Comparison of ENCODE assay signal across 19 cellular contexts in genomic region chr19:13492128-13492527, GRCh38. TPM values are rescaled to one million over a fixed set of nuclear protein-coding genes. Genes with fewer than 3 reads are reported as not detected.
DNase-seq lines count a peak whose midpoint lies in the region; ATAC-seq, FAIRE-seq and TF ChIP-seq lines count a peak whose summit lies in the region.
"Had no signal": no experiment of that assay in that cellular context is flagged by ENCODE, and none has a peak within 500 bp of the region (broad histone marks: within the 10 kb centered on the region; RNA-seq: fewer than 3 reads in every experiment).

No MANE protein-coding gene starts in this region.

- POLR2A ChIA-PET in H1 (lab: Charles Lee; ENCODE audit: partially characterized antibody) = interaction anchor here (1.8 kb wide), 1 partner anchor 14 kb away, joined by 4 read pairs; the partner anchor contains the start of gene CACNA1A
- POLR2A ChIA-PET in activated CD4-positive, alpha-beta T cell treated with anti-CD3 and anti-CD28 coated beads, Interleukin-2, amount 10 ng/mL, durations not matched to agents 7 days and 5 days (lab: Charles Lee) = no interaction called here

- TF ChIP-seq RAD21 in H1 (IDR thresholded peaks at IDR 0.05 in 1 of 2, conservative IDR thresholded peaks at IDR 0.05 in 1 of 2; ENCODE audit: low read depth in 2 of 2, low read length in 2 of 2) = no peak

- H3K4me2 ChIP-seq in H1 (ENCODE audit: insufficient read depth in 1 of 2, low read depth in 2 of 2, low read length in 2 of 2) (no peak overlapping the region), osteoblast (ENCODE audit: insufficient read depth, low read length) (peak overlapping the region; percentile 14)

- peaks cover 0 to 9% (median 0%) of the 10 kb centered on the region in 4 experiments; a peak in 1 of 7 replicates for H3K4me1 ChIP-seq in H1 (replicated peaks in 1 of 4; ENCODE audit: control insufficient read depth in 3 of 4, insufficient read depth in 4 of 4, low read length in 3 of 4)
- H3K4me1 ChIP-seq in osteoblast (ENCODE audit: insufficient read depth, low read length) = peaks cover 17% of the 10 kb centered on the region
- H3K4me1 ChIP-seq: gastroesophageal sphincter, testis had no signal

- no peak overlapping the region for H3K27ac Mint-ChIP-seq in activated CD4-positive, alpha-beta T cell treated with anti-CD3 and anti-CD28 coated beads, Interleukin-2, amount 10 ng/mL, durations not matched to agents 7 days and 5 days
- H3K27ac Mint-ChIP-seq: CD4-positive, CD25-positive, alpha-beta regulatory T cell; nephron progenitor cell; T-helper 1 cell treated with Interleukin-12 subunit alpha and Interleukin-12 subunit beta and Interleukin-4 antibody, amounts not matched to agents 30 μg/mL and 1 μg/mL, for 36 hours had no signal

- H3K27ac ChIP-seq in H1 (ENCODE audit: low read depth, low read length) = no peak overlapping the region
- H3K27ac ChIP-seq in osteoblast (ENCODE audit: low read depth, low read length) = peak overlapping the region; percentile 45
- H3K27ac ChIP-seq: gastroesophageal sphincter, testis had no signal

- peak; percentile 83 for DNase-seq in EL
- DNase-seq in M059J (ENCODE audit: low read depth) = peak; percentile 54
- DNase-seq in H1 (ENCODE audit: low read depth in 1 of 2, low spot score in 2 of 2) = no peak
- DNase-seq in osteoblast (ENCODE audit: insufficient read length, low spot score, missing footprints) = peak; percentile 91
- no peak for DNase-seq in activated CD4-positive, alpha-beta T cell treated with anti-CD3 and anti-CD28 coated beads for 48 hours
- no peak for DNase-seq in DMS153 (lab: John Stamatoyannopoulos, UW)
- no peak for DNase-seq in activated CD4-positive, alpha-beta T cell treated with anti-CD3 and anti-CD28 coated beads, Interleukin-2, amount 10 ng/mL, durations not matched to agents 7 days and 5 days
- DNase-seq: activated CD4-positive, CD25-positive, alpha-beta regulatory T cell treated with anti-CD3 and anti-CD28 coated beads, Interleukin-2, amount 50 U/mL, for 72 hours; CD4-positive, CD25-positive, alpha-beta regulatory T cell; DMS79 treated with DMSO at 0.1 percent for 48 hours; effector memory CD4-positive, alpha-beta T cell; NCI-H146; NCI-H2227 treated with DMSO at 0.1 percent for 48 hours; nephron progenitor cell; testis had no signal

- no peaks in the 10 kb centered on the region for H3K27me3 Mint-ChIP-seq in activated CD4-positive, alpha-beta T cell treated with anti-CD3 and anti-CD28 coated beads, Interleukin-2, amount 10 ng/mL, durations not matched to agents 7 days and 5 days
- H3K27me3 Mint-ChIP-seq: CD4-positive, CD25-positive, alpha-beta regulatory T cell had no signal

- H3K36me3 ChIP-seq in H1 (ENCODE audit: control insufficient read depth in 2 of 4, insufficient read depth in 4 of 4, low read length in 3 of 4) (no peaks in the 10 kb centered on the region), osteoblast (ENCODE audit: insufficient read depth, low read length) (no peaks in the 10 kb centered on the region)
- H3K36me3 ChIP-seq: gastroesophageal sphincter had no signal

- H3K18ac ChIP-seq in H1 (ENCODE audit: extremely low read depth, low read length) = no peak overlapping the region

- H3K79me1 ChIP-seq in H1 (ENCODE audit: low read depth, low read length) = peaks cover 2% of the 10 kb centered on the region; the same call in 1 of the 2 replicates

- TF ChIP-seq CTCF in H1 (IDR thresholded peaks at IDR 0.05; ENCODE audit: control extremely low read depth in 1 of 3, insufficient read depth in 1 of 3, low read depth in 1 of 3, low read length in 3 of 3) (no peak), osteoblast (IDR thresholded peaks at IDR 0.05; ENCODE audit: extremely low read depth, low read depth, low read length) (no peak)

- H3K56ac ChIP-seq in H1 (replicated peaks; ENCODE audit: insufficient read length, low read depth, low read length) = no peak overlapping the region

- H4K20me1 ChIP-seq in H1 (replicated peaks in 1 of 2; ENCODE audit: control insufficient read depth in 1 of 2, insufficient read depth in 2 of 2, low read length in 2 of 2) (peaks cover 0 to 5% of the 10 kb centered on the region in 2 experiments), osteoblast (ENCODE audit: insufficient read depth, low read length) (no peaks in the 10 kb centered on the region)

- H3K4me3 ChIP-seq in H1 (ENCODE audit: extremely low read depth in 1 of 4, insufficient read depth in 2 of 4, low read depth in 3 of 4, low read length in 4 of 4) (no peak overlapping the region), osteoblast (ENCODE audit: insufficient read depth, low read length) (no peak overlapping the region)
- H3K4me3 ChIP-seq: gastroesophageal sphincter, testis had no signal

- TF ChIP-seq POLR2A in H1 (IDR thresholded peaks at IDR 0.05; ENCODE audit: control extremely low read depth in 1 of 2, low read depth in 2 of 2, low read length in 2 of 2) = no peak

- no peaks in the 10 kb centered on the region for H3K4me1 Mint-ChIP-seq in activated CD4-positive, alpha-beta T cell treated with anti-CD3 and anti-CD28 coated beads, Interleukin-2, amount 10 ng/mL, durations not matched to agents 7 days and 5 days
- H3K4me1 Mint-ChIP-seq: CD4-positive, CD25-positive, alpha-beta regulatory T cell; nephron progenitor cell had no signal

- no peaks in the 10 kb centered on the region for H3K36me3 Mint-ChIP-seq in activated CD4-positive, alpha-beta T cell treated with anti-CD3 and anti-CD28 coated beads, Interleukin-2, amount 10 ng/mL, durations not matched to agents 7 days and 5 days (ENCODE audit: low read depth)
- H3K36me3 Mint-ChIP-seq: CD4-positive, CD25-positive, alpha-beta regulatory T cell had no signal

- H4K91ac ChIP-seq in H1 (replicated peaks; ENCODE audit: insufficient read length, low read length) = no peak overlapping the region

- H3K23me2 ChIP-seq in H1 (ENCODE audit: low read depth, low read length) = peaks cover 9% of the 10 kb centered on the region; the same call in 1 of the 2 replicates

- H3K27me3 ChIP-seq in H1 (replicated peaks in 1 of 4; ENCODE audit: control insufficient read depth in 3 of 4, extremely low read depth in 1 of 4, insufficient read depth in 3 of 4, low read length in 3 of 4) (no peaks in the 10 kb centered on the region), osteoblast (ENCODE audit: insufficient read depth, low read length) (no peaks in the 10 kb centered on the region)
- H3K27me3 ChIP-seq: testis had no signal

- TF ChIP-seq EP300 in H1 (IDR thresholded peaks at IDR 0.05; ENCODE audit: borderline replicate concordance in 1 of 2, low read depth in 2 of 2, low read length in 2 of 2) = no peak

- no peak overlapping the region for H3K14ac ChIP-seq in H1 (ENCODE audit: insufficient read length)

- H2AFZ ChIP-seq in H1 (ENCODE audit: low read length) (no peak overlapping the region), osteoblast (ENCODE audit: low read length) (no peak overlapping the region)

- no peaks in the 10 kb centered on the region for H3K9me3 Mint-ChIP-seq in activated CD4-positive, alpha-beta T cell treated with anti-CD3 and anti-CD28 coated beads, Interleukin-2, amount 10 ng/mL, durations not matched to agents 7 days and 5 days

- H4K8ac ChIP-seq in H1 (ENCODE audit: extremely low read depth, insufficient read depth, low read length) = no peak overlapping the region

- no peak overlapping the region for H3K4ac ChIP-seq in H1 (replicated peaks; ENCODE audit: insufficient read length, low read depth, low read length)

- H2AK5ac ChIP-seq in H1 (ENCODE audit: low read depth, low read length) = peak overlapping the region; percentile 54; the same call in 1 of the 2 replicates

- H4K5ac ChIP-seq in H1 (ENCODE audit: insufficient read length, low read depth, low read length) = no peak overlapping the region

- no peak overlapping the region for H2BK5ac ChIP-seq in H1 (ENCODE audit: low read depth, low read length)

- H3K9me3 ChIP-seq in H1 (ENCODE audit: insufficient read depth in 2 of 2, low read depth in 1 of 2, low read length in 1 of 2) (no peaks in the 10 kb centered on the region), osteoblast (ENCODE audit: low read depth, low read length) (no peaks in the 10 kb centered on the region)
- H3K9me3 ChIP-seq: testis had no signal

- H3K4me3 Mint-ChIP-seq in activated CD4-positive, alpha-beta T cell treated with anti-CD3 and anti-CD28 coated beads, Interleukin-2, amount 10 ng/mL, durations not matched to agents 7 days and 5 days = no peak overlapping the region
- H3K4me3 Mint-ChIP-seq: CD4-positive, CD25-positive, alpha-beta regulatory T cell; nephron progenitor cell; T-helper 1 cell treated with Interleukin-12 subunit alpha and Interleukin-12 subunit beta and Interleukin-4 antibody, amounts not matched to agents 30 μg/mL and 1 μg/mL, for 36 hours had no signal

- WGBS in H1 (ENCODE audit: extremely low coverage in 1 of 2, insufficient coverage in 1 of 2, insufficient read length in 1 of 2, insufficient replicate concordance in 2 of 2, low coverage in 1 of 2, low lambda C conversion rate in 2 of 2, missing lambda C conversion rate in 1 of 2), 2 experiments = 47% methylated on average over 3 of the region's 3 CpGs; no CpG with 5 or more reads in 1 of the 2 experiments

- no peak overlapping the region; a peak in 1 of 7 replicates for H3K9ac ChIP-seq in H1 (replicated peaks in 1 of 4; ENCODE audit: extremely low read depth in 1 of 4, low read depth in 3 of 4, low read length in 3 of 4)

- no peak overlapping the region for H3K23ac ChIP-seq in H1 (ENCODE audit: insufficient read length)

- peak; percentile 7 for FAIRE-seq in H1 (lab: Jason Lieb, UNC)
- FAIRE-seq: GM12892 had no signal

- no peak overlapping the region for H2BK20ac ChIP-seq in H1 (ENCODE audit: low read length)

- no peak overlapping the region for H2BK15ac ChIP-seq in H1 (ENCODE audit: low read length)

- H2BK120ac ChIP-seq in H1 (replicated peaks; ENCODE audit: low read depth, low read length) = no peak overlapping the region

- peaks cover 3 to 14% of the 10 kb centered on the region in 2 experiments; a peak in 2 of 4 replicates for H3K79me2 ChIP-seq in H1 (ENCODE audit: control insufficient read depth in 1 of 2, insufficient read depth in 2 of 2, low read length in 2 of 2)
- H3K79me2 ChIP-seq in osteoblast (ENCODE audit: insufficient read depth, low read length) = no peaks in the 10 kb centered on the region

- ATAC-seq in GM21447 (IDR thresholded peaks at IDR 0.05; ENCODE audit: unreplicated experiment) = no peak
- ATAC-seq: gastroesophageal sphincter had no signal

- 0 out of 2 replicates have a peak overlapping the region, but pooled peaks have one; percentile 41 for H2BK12ac ChIP-seq in H1 (ENCODE audit: low read depth, low read length)

- CTCF ChIA-PET in H1 (lab: Charles Lee; ENCODE audit: partially characterized antibody) = no interaction called here
- CTCF ChIA-PET in activated CD4-positive, alpha-beta T cell treated with anti-CD3 and anti-CD28 coated beads, Interleukin-2, amount 10 ng/mL, durations not matched to agents 7 days and 5 days (lab: Charles Lee) = no interaction called here

RNA-seq across cellular contexts. Expression of gene CACNA1A, which starts 14.2 kb away (rescaled TPM):
- total RNA-seq in M059J (2014; rRNA removed; shearing (Covaris generic)) = 3.2 and 8.5 TPM in 2 replicates
- total RNA-seq in H1 (2021; fragmentation: NEBNext Ultra II Directional; extraction: Animal tissue kit (Norgen Biotek cat#: 25700)) = 25.3 and 25.7 TPM in 2 replicates
- 10.7 and 12.8 TPM in 2 replicates for polyA plus RNA-seq in H1 (2011; rRNA removed)
- polyA plus RNA-seq in H1 (2011; cell fraction: cytosol; rRNA removed) = 9.8 TPM
- polyA plus RNA-seq in H1 (2011; cell fraction: nucleus; rRNA removed) = 46.3 TPM
- polyA plus RNA-seq in H1 (2012, experiment 1 of 2) = 20.3 to 23.5 TPM (median 23.0 TPM) in 4 replicates
- 6.8 TPM for polyA plus RNA-seq in H1 (2012, experiment 2 of 2)
- polyA plus RNA-seq in H1 (2013, experiment 1 of 2) = 13.1 TPM
- 10.4 TPM for polyA plus RNA-seq in H1 (2013, experiment 2 of 2)
- polyA minus RNA-seq in H1 (2011; rRNA and poly(A)+ RNA removed) = 44.2 and 51.2 TPM in 2 replicates
- 16.4 TPM for polyA minus RNA-seq in H1 (2011; cell fraction: cytosol; rRNA and poly(A)+ RNA removed)
- polyA minus RNA-seq in H1 (2011; cell fraction: nucleus; rRNA and poly(A)+ RNA removed) = 71.1 TPM
- total RNA-seq in osteoblast = 1.4 and 2.1 TPM in 2 replicates
- 1 to 10 TPM in 1 of 2 experiments, under 1 TPM in 1; 0.82 to 1.3 TPM for total RNA-seq in activated CD4-positive, alpha-beta T cell treated with anti-CD3 and anti-CD28 coated beads, Interleukin-2, amount 10 ng/mL, durations not matched to agents 7 days and 5 days

Comparison
In these comparisons a context has a peak if more than half of its experiments do, and no peak if none do; other contexts are left out.
1. DNase-seq: peak in EL (single experiment), M059J (single experiment) and osteoblast (single experiment); none in H1 (0 of 2), activated CD4-positive, alpha-beta T cell treated with anti-CD3 and anti-CD28 coated beads for 48 hours (single experiment), DMS153 (single experiment) and activated CD4-positive, alpha-beta T cell treated with anti-CD3 and anti-CD28 coated beads, Interleukin-2, amount 10 ng/mL, durations not matched to agents 7 days and 5 days (single experiment).